ENCODE assay signal across 20 cellular contexts in genomic region chr6:160027931-160028330, GRCh38. TPM values are rescaled to one million over a fixed set of nuclear protein-coding genes. Genes with fewer than 3 reads are reported as not detected.
DNase-seq lines count a peak whose midpoint lies in the region; ATAC-seq lines count a peak whose summit lies in the region.
"Had no signal": no experiment of that assay in that cellular context is flagged by ENCODE, and none has a peak within 500 bp of the region (broad histone marks: within the 10 kb centered on the region; RNA-seq: fewer than 3 reads in every experiment).

No MANE protein-coding gene starts in this region.

- no peaks in the 10 kb centered on the region for H3K27me3 Mint-ChIP-seq in activated naive CD8-positive, alpha-beta T cell
- no peaks in the 10 kb centered on the region for H3K27me3 Mint-ChIP-seq in activated naive CD8-positive, alpha-beta T cell treated with anti-CD3 and anti-CD28 coated beads for 36 hours
- no peaks in the 10 kb centered on the region for H3K27me3 Mint-ChIP-seq in activated T-helper 17 cell treated with anti-CD3 and anti-CD28 coated beads, Interleukin-2, amount 50 U/mL, for 72 hours
- H3K27me3 Mint-ChIP-seq in memory B cell = no peaks in the 10 kb centered on the region
- H3K27me3 Mint-ChIP-seq: dendritic cell treated with granulocyte-macrophage colony-stimulating factor and Interleukin-4, amounts not matched to agents 40 ng/mL and 50 ng/mL, for 4 days had no signal

- peaks cover 10% of the 10 kb centered on the region for H3K4me1 Mint-ChIP-seq in activated naive CD8-positive, alpha-beta T cell (ENCODE audit: low read depth)
- H3K4me1 Mint-ChIP-seq in activated naive CD8-positive, alpha-beta T cell treated with anti-CD3 and anti-CD28 coated beads for 36 hours = peaks cover 10% of the 10 kb centered on the region
- H3K4me1 Mint-ChIP-seq in activated T-helper 17 cell treated with anti-CD3 and anti-CD28 coated beads, Interleukin-2, amount 50 U/mL, for 72 hours = peaks cover 8% of the 10 kb centered on the region
- peaks cover 4% of the 10 kb centered on the region for H3K4me1 Mint-ChIP-seq in memory B cell
- peaks cover 31% of the 10 kb centered on the region for H3K4me1 Mint-ChIP-seq in stimulated activated effector memory CD8-positive, alpha-beta T cell treated with anti-CD3 and anti-CD28 coated beads, Interleukin-12 subunit alpha, Interleukin-12 subunit beta, amount 100 ng/mL, for 72 hours

- no peak for DNase-seq in activated naive CD8-positive, alpha-beta T cell treated with anti-CD3 and anti-CD28 coated beads for 36 hours
- DNase-seq in memory B cell (ENCODE audit: low spot score in 2 of 2) (no peak), NCI-H1436 (lab: John Stamatoyannopoulos, UW) (no peak)
- DNase-seq in stimulated activated effector memory CD8-positive, alpha-beta T cell treated with anti-CD3 and anti-CD28 coated beads, Interleukin-12 subunit alpha, Interleukin-12 subunit beta, amount 100 ng/mL, for 72 hours (ENCODE audit: low spot score in 2 of 2) = no peak
- DNase-seq in central memory CD4-positive, alpha-beta T cell = no peak
- DNase-seq: activated CD8-positive, alpha-beta memory T cell treated with anti-CD3 and anti-CD28 coated beads, Interleukin-2, amount 50 U/mL, for 4 hours; adrenal gland; Calu3; esophagus squamous epithelium; hypothalamus; left colon; NCI-H1436 treated with DMSO at 0.1 percent for 48 hours; NCI-H226; stimulated activated CD4-positive, alpha-beta T cell treated with anti-CD3 and anti-CD28 coated beads, Interleukin-2, amount 100 ng/mL, for 24 hours; tibial artery had no signal

- no peak overlapping the region for H3K4me3 Mint-ChIP-seq in activated naive CD8-positive, alpha-beta T cell
- no peak overlapping the region for H3K4me3 Mint-ChIP-seq in activated naive CD8-positive, alpha-beta T cell treated with anti-CD3 and anti-CD28 coated beads for 36 hours
- H3K4me3 Mint-ChIP-seq in activated T-helper 17 cell treated with anti-CD3 and anti-CD28 coated beads, Interleukin-2, amount 50 U/mL, for 72 hours = no peak overlapping the region
- H3K4me3 Mint-ChIP-seq in memory B cell = no peak overlapping the region
- no peak overlapping the region for H3K4me3 Mint-ChIP-seq in stimulated activated effector memory CD8-positive, alpha-beta T cell treated with anti-CD3 and anti-CD28 coated beads, Interleukin-12 subunit alpha, Interleukin-12 subunit beta, amount 100 ng/mL, for 72 hours
- H3K4me3 Mint-ChIP-seq: dendritic cell treated with granulocyte-macrophage colony-stimulating factor and Interleukin-4, amounts not matched to agents 40 ng/mL and 50 ng/mL, for 4 days had no signal

- H3K36me3 Mint-ChIP-seq in activated naive CD8-positive, alpha-beta T cell = peaks cover 4% of the 10 kb centered on the region
- H3K36me3 Mint-ChIP-seq in activated naive CD8-positive, alpha-beta T cell treated with anti-CD3 and anti-CD28 coated beads for 36 hours = peaks cover 30% of the 10 kb centered on the region
- H3K36me3 Mint-ChIP-seq in activated T-helper 17 cell treated with anti-CD3 and anti-CD28 coated beads, Interleukin-2, amount 50 U/mL, for 72 hours (ENCODE audit: low read depth) = peaks cover 75% of the 10 kb centered on the region
- peaks cover 28% of the 10 kb centered on the region for H3K36me3 Mint-ChIP-seq in memory B cell
- H3K36me3 Mint-ChIP-seq in stimulated activated effector memory CD8-positive, alpha-beta T cell treated with anti-CD3 and anti-CD28 coated beads, Interleukin-12 subunit alpha, Interleukin-12 subunit beta, amount 100 ng/mL, for 72 hours = peaks cover 58% of the 10 kb centered on the region

- H3K27ac Mint-ChIP-seq in activated naive CD8-positive, alpha-beta T cell = peak overlapping the region; percentile 78
- H3K27ac Mint-ChIP-seq in activated naive CD8-positive, alpha-beta T cell treated with anti-CD3 and anti-CD28 coated beads for 36 hours = no peak overlapping the region
- H3K27ac Mint-ChIP-seq in activated T-helper 17 cell treated with anti-CD3 and anti-CD28 coated beads, Interleukin-2, amount 50 U/mL, for 72 hours = peak overlapping the region; percentile 25
- peak overlapping the region; percentile 60 for H3K27ac Mint-ChIP-seq in memory B cell
- peak overlapping the region; percentile 84 for H3K27ac Mint-ChIP-seq in stimulated activated effector memory CD8-positive, alpha-beta T cell treated with anti-CD3 and anti-CD28 coated beads, Interleukin-12 subunit alpha, Interleukin-12 subunit beta, amount 100 ng/mL, for 72 hours
- H3K27ac Mint-ChIP-seq: dendritic cell treated with granulocyte-macrophage colony-stimulating factor and Interleukin-4, amounts not matched to agents 40 ng/mL and 50 ng/mL, for 4 days had no signal

- H3K9me3 Mint-ChIP-seq in activated naive CD8-positive, alpha-beta T cell (ENCODE audit: low read depth) = no peaks in the 10 kb centered on the region
- H3K9me3 Mint-ChIP-seq in activated naive CD8-positive, alpha-beta T cell treated with anti-CD3 and anti-CD28 coated beads for 36 hours = no peaks in the 10 kb centered on the region
- no peaks in the 10 kb centered on the region for H3K9me3 Mint-ChIP-seq in activated T-helper 17 cell treated with anti-CD3 and anti-CD28 coated beads, Interleukin-2, amount 50 U/mL, for 72 hours
- no peaks in the 10 kb centered on the region for H3K9me3 Mint-ChIP-seq in memory B cell
- no peaks in the 10 kb centered on the region for H3K9me3 Mint-ChIP-seq in stimulated activated effector memory CD8-positive, alpha-beta T cell treated with anti-CD3 and anti-CD28 coated beads, Interleukin-12 subunit alpha, Interleukin-12 subunit beta, amount 100 ng/mL, for 72 hours
- H3K9me3 Mint-ChIP-seq: dendritic cell treated with granulocyte-macrophage colony-stimulating factor and Interleukin-4, amounts not matched to agents 40 ng/mL and 50 ng/mL, for 4 days had no signal

- no peak for ATAC-seq in activated T-helper 17 cell treated with anti-CD3 and anti-CD28 coated beads, Interleukin-2, amount 50 U/mL, for 72 hours (replicated peaks)
- ATAC-seq in memory B cell (ENCODE audit: low read depth) (no peak), HG03469 (IDR thresholded peaks at IDR 0.05; ENCODE audit: unreplicated experiment) (no peak)
- ATAC-seq in stimulated activated effector memory CD8-positive, alpha-beta T cell treated with anti-CD3 and anti-CD28 coated beads, Interleukin-12 subunit alpha, Interleukin-12 subunit beta, amount 100 ng/mL, for 72 hours = no peak
- ATAC-seq: left colon, SK-N-SH treated with all-trans-retinoic acid at 6 μM for 48 hours had no signal

RNA-seq across cellular contexts. Expression of gene IGF2R, which starts 59.0 kb away (rescaled TPM):
- total RNA-seq in activated naive CD8-positive, alpha-beta T cell treated with anti-CD3 and anti-CD28 coated beads for 36 hours = 10 to 100 TPM; 74.9 to 77.7 TPM
- 10 to 100 TPM; 68.2 to 82.2 TPM for total RNA-seq in activated T-helper 17 cell treated with anti-CD3 and anti-CD28 coated beads, Interleukin-2, amount 50 U/mL, for 72 hours
